In the genomic region with DNA sequence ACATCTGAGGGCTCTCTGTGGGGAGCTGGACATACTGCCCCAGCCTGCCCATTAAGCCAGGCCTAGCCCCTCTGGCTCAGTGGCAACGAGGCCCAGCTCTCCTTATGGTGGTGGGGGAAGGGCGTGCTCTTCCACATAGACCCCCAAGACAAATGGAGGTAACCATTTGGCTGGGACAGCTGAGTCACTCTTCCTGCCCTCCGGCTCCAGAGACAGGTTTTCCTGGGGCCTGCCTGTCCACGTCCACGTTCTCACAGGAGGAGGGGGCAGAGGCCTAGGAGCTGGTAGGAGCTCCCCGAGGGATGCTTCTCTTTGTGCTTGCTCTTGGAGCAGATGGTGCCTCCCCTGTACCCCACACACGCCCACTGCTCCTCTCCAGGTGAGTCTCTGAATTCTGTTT, we compare ENCODE assay signal across 18 cellular contexts. TPM values are rescaled to one million over a fixed set of nuclear protein-coding genes. Genes with fewer than 3 reads are reported as not detected.
DNase-seq lines count a peak whose midpoint lies in the region; TF ChIP-seq lines count a peak whose summit lies in the region.
"Had no signal": no experiment of that assay in that cellular context is flagged by ENCODE, and none has a peak within 500 bp of the region (broad histone marks: within the 10 kb centered on the region; RNA-seq: fewer than 3 reads in every experiment).

No MANE protein-coding gene starts in this region.

- H2AK5ac ChIP-seq in mesenchymal stem cell (ENCODE audit: low read length, severe bottlenecking) = no peak overlapping the region

- H2BK120ac ChIP-seq in mesenchymal stem cell (ENCODE audit: low read depth, low read length) = no peak overlapping the region

- H2BK15ac ChIP-seq in mesenchymal stem cell (ENCODE audit: low read depth, poor library complexity, severe bottlenecking) = no peak overlapping the region

- DNase-seq in RPMI7951 (ENCODE audit: low read depth) (peak; percentile 53), epithelial cell of esophagus (ENCODE audit: low read depth) (peak; percentile 30), prostate gland (ENCODE audit: low spot score) (no peak), tibial nerve (ENCODE audit: low spot score in 2 of 2) (no peak), AG08396 (ENCODE audit: low spot score) (no peak), amniotic stem cell (lab: John Stamatoyannopoulos, UW) (no peak), mesenchymal stem cell (no peak), superior temporal gyrus (ENCODE audit: extremely low spot score) (no peak)
- DNase-seq: ACHN; Caco-2; CD4-positive, CD25-positive, alpha-beta regulatory T cell; DMS153; KBM-7; NCI-H146; NCI-H345; NK-92 treated with Interleukin-12 subunit alpha and Interleukin-12 subunit beta, amount 100 ng/mL, for 24 hours; SJCRH30 had no signal

- H3K9me3 ChIP-seq in prostate gland = no peaks in the 10 kb centered on the region
- H3K9me3 ChIP-seq in tibial nerve = peaks cover 0 to 19% (median 0%) of the 10 kb centered on the region in 4 donors
- H3K9me3 ChIP-seq in mesenchymal stem cell (ENCODE audit: control insufficient read depth, low read length) = peaks cover 12% of the 10 kb centered on the region

- no peak overlapping the region for H3K9ac ChIP-seq in mesenchymal stem cell (ENCODE audit: low read length)

- no peaks in the 10 kb centered on the region for H3K27me3 ChIP-seq in prostate gland (replicated peaks; ENCODE audit: insufficient read depth)
- H3K27me3 ChIP-seq in tibial nerve = no peaks in the 10 kb centered on the region
- no peaks in the 10 kb centered on the region for H3K27me3 ChIP-seq in mesenchymal stem cell (ENCODE audit: control insufficient read depth in 1 of 2, insufficient read depth in 1 of 2, low read length in 2 of 2)
- H3K27me3 ChIP-seq: SJCRH30 had no signal

- TF ChIP-seq CTCF in epithelial cell of esophagus (IDR thresholded peaks at IDR 0.05; ENCODE audit: insufficient read depth, low read depth, low read length, missing control alignments) (no peak), prostate gland (IDR thresholded peaks at IDR 0.05) (no peak), tibial nerve (IDR thresholded peaks at IDR 0.05) (no peak)

- WGBS in prostate gland = 85% methylated on average over 7 of the region's 7 CpGs
- 80 to 94% methylated on average over 7 of the region's 7 CpGs for WGBS in tibial nerve, 2 donors
- 82% methylated on average over 7 of the region's 7 CpGs for WGBS in mesenchymal stem cell

- no peak overlapping the region for H3K4ac ChIP-seq in mesenchymal stem cell (ENCODE audit: low read depth in 1 of 2, low read length in 2 of 2)

- TF ChIP-seq POLR2A in prostate gland (IDR thresholded peaks at IDR 0.05) (no peak), tibial nerve (IDR thresholded peaks at IDR 0.05) (no peak)

- no peak for TF ChIP-seq EP300 in tibial nerve (IDR thresholded peaks at IDR 0.05)

- H3K4me1 ChIP-seq in prostate gland (replicated peaks) = peaks cover 2% of the 10 kb centered on the region
- H3K4me1 ChIP-seq in tibial nerve = peaks cover 0 to 77% (median 37%) of the 10 kb centered on the region in 4 donors
- peaks cover 2% of the 10 kb centered on the region for H3K4me1 ChIP-seq in mesenchymal stem cell (ENCODE audit: control insufficient read depth, insufficient read depth, low read depth, low read length)
- H3K4me1 ChIP-seq: Caco-2 had no signal

- peak overlapping the region; percentile 37 to 73 for H3K27ac ChIP-seq in prostate gland
- H3K27ac ChIP-seq in tibial nerve = peak overlapping the region in 3 of 4 donors; percentile 57 to 89 (median 72)
- no peak overlapping the region for H3K27ac ChIP-seq in mesenchymal stem cell (ENCODE audit: low read length, poor library complexity, severe bottlenecking)
- H3K27ac ChIP-seq: RWPE1, SJCRH30 had no signal

- H3K36me3 ChIP-seq in prostate gland (no peaks in the 10 kb centered on the region), tibial nerve (peaks cover 0 to 13% (median 0%) of the 10 kb centered on the region in 3 donors), mesenchymal stem cell (ENCODE audit: control insufficient read depth in 1 of 2, insufficient read depth in 2 of 2, low read depth in 1 of 2, low read length in 2 of 2) (no peaks in the 10 kb centered on the region)
- H3K36me3 ChIP-seq: SJCRH30 had no signal

- H2BK5ac ChIP-seq in mesenchymal stem cell (ENCODE audit: low read depth, low read length, poor library complexity, severe bottlenecking) = no peak overlapping the region

- H3K14ac ChIP-seq in mesenchymal stem cell (ENCODE audit: low read length in 2 of 2) = peak overlapping the region in 1 of 2 experiments; percentile 10

- no peak overlapping the region for H4K8ac ChIP-seq in mesenchymal stem cell (ENCODE audit: low read length)

- H3K4me3 ChIP-seq in epithelial cell of esophagus (ENCODE audit: low read length) (no peak overlapping the region), prostate gland (no peak overlapping the region), tibial nerve (no peak overlapping the region), mesenchymal stem cell (ENCODE audit: insufficient read depth in 1 of 2, low read depth in 1 of 2, low read length in 2 of 2) (no peak overlapping the region)
- H3K4me3 ChIP-seq: SJCRH30 had no signal

- no peak overlapping the region for H2AFZ ChIP-seq in mesenchymal stem cell (ENCODE audit: low read depth, low read length)

- H4K91ac ChIP-seq in mesenchymal stem cell (ENCODE audit: low read length) = no peak overlapping the region

- no peaks in the 10 kb centered on the region for H3K79me1 ChIP-seq in mesenchymal stem cell (replicated peaks; ENCODE audit: low read length, poor library complexity, severe bottlenecking)

- no peak overlapping the region for H3K4me2 ChIP-seq in mesenchymal stem cell (ENCODE audit: low read length, poor library complexity, severe bottlenecking)

- no peak overlapping the region for H3K23ac ChIP-seq in mesenchymal stem cell (ENCODE audit: low read length in 2 of 2)

- no peak overlapping the region for H2BK12ac ChIP-seq in mesenchymal stem cell (ENCODE audit: low read length in 2 of 2)

- H3K18ac ChIP-seq in mesenchymal stem cell (ENCODE audit: low read depth in 1 of 2, low read length in 2 of 2) = no peak overlapping the region

- intact Hi-C loops in prostate gland (cut with DNase I) = loop anchor here (5.0 kb wide), 1 partner anchor 32 kb away; the partner anchor contains the start of gene TSPAN15

RNA-seq across cellular contexts. Expression of gene TSPAN15, which starts 33.5 kb away (rescaled TPM):
- total RNA-seq in RPMI7951 (2014; rRNA removed; shearing (Covaris generic)) = 23.1 and 29.2 TPM in 2 replicates
- 10 to 100 TPM; 78.8 to 85.3 TPM for total RNA-seq in prostate gland
- 100 to 1,000 TPM in 1 of 4 donors, 10 to 100 TPM in 3; 46.9 to 117 (median 92.7) TPM for total RNA-seq in tibial nerve
- polyA plus RNA-seq in mesenchymal stem cell (2013, experiment 1 of 2) = 19.6 TPM
- 19.5 TPM for polyA plus RNA-seq in mesenchymal stem cell (2013, experiment 2 of 2)

Comparison
In these comparisons a context has a peak if more than half of its experiments do, and no peak if none do; other contexts are left out.
1. DNase-seq: peak in RPMI7951 (single experiment) and epithelial cell of esophagus (single experiment); none in prostate gland (single experiment), tibial nerve (0 of 2), AG08396 (single experiment), amniotic stem cell (single experiment), mesenchymal stem cell (single experiment) and superior temporal gyrus (single experiment).